ENCODE assay signal across 1 cellular context in the genomic region with DNA sequence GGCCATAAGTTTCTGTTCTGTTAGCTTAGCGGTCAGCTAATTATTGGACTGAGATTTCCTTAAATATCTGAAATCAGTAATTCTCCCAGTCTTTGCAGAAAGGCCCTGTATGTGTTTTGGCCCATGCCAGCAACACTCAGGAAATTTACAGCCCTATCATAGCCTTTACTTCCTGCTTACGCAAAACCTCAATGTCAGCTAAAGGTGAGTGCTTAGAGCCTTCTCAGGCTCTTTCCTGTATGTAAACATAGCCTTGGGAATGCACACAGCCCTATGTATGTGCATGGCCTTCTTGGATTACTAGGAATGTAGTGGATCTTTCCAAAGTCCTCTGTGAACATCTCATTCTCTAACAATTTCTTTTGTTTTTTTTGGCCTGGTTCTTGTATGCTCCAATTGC.
TF ChIP-seq lines count a peak whose summit lies in the region.

No MANE protein-coding gene starts in this region.

TF ChIP-seq in HepG2, 621 proteins besides CTCF, POLR2A, EP300 and RAD21 (continued from another document):
- TF ChIP-seq, protein P1, sequence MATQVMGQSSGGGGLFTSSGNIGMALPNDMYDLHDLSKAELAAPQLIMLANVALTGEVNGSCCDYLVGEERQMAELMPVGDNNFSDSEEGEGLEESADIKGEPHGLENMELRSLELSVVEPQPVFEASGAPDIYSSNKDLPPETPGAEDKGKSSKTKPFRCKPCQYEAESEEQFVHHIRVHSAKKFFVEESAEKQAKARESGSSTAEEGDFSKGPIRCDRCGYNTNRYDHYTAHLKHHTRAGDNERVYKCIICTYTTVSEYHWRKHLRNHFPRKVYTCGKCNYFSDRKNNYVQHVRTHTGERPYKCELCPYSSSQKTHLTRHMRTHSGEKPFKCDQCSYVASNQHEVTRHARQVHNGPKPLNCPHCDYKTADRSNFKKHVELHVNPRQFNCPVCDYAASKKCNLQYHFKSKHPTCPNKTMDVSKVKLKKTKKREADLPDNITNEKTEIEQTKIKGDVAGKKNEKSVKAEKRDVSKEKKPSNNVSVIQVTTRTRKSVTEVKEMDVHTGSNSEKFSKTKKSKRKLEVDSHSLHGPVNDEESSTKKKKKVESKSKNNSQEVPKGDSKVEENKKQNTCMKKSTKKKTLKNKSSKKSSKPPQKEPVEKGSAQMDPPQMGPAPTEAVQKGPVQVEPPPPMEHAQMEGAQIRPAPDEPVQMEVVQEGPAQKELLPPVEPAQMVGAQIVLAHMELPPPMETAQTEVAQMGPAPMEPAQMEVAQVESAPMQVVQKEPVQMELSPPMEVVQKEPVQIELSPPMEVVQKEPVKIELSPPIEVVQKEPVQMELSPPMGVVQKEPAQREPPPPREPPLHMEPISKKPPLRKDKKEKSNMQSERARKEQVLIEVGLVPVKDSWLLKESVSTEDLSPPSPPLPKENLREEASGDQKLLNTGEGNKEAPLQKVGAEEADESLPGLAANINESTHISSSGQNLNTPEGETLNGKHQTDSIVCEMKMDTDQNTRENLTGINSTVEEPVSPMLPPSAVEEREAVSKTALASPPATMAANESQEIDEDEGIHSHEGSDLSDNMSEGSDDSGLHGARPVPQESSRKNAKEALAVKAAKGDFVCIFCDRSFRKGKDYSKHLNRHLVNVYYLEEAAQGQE (IDR thresholded peaks at IDR 0.05; ENCODE audit: borderline replicate concordance in 1 of 2, low read depth in 1 of 2, low read length in 2 of 2), result no peak
- TF ChIP-seq, protein P2, sequence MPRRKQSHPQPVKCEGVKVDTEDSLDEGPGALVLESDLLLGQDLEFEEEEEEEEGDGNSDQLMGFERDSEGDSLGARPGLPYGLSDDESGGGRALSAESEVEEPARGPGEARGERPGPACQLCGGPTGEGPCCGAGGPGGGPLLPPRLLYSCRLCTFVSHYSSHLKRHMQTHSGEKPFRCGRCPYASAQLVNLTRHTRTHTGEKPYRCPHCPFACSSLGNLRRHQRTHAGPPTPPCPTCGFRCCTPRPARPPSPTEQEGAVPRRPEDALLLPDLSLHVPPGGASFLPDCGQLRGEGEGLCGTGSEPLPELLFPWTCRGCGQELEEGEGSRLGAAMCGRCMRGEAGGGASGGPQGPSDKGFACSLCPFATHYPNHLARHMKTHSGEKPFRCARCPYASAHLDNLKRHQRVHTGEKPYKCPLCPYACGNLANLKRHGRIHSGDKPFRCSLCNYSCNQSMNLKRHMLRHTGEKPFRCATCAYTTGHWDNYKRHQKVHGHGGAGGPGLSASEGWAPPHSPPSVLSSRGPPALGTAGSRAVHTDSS (CRISPR knock-in tag; conservative IDR thresholded peaks at IDR 0.05), result no peak
